ENCODE assay signal across 8 cellular contexts in the genomic region with DNA sequence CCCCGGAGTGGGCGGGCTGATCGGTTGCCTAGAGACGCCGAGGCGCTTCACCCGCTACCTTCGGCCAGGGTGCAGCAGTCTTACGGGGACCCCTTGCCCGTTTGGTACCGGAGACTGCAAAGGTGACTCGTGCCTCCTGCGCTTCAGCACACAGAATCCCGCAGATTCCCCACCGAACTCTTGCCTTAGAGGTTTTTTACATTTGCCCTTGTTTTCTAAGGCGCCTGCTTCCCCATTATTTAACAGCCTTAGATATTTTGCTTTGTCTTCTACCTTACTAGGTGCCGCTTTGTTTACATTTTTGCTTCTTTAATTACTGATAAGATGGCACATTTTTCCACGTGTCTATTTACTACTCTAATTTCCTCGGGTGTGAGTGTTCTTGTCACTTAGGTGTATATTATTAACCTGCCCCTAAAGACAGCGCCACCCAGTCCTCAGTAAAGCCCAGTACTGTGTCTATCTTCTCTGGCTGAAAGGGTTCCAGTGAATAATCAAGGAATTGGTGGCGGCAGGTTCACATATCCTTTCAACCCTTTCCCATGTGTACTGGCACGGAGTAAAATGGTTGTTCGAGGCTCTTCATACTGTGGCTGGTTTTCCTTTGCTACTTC. TPM values are rescaled to one million over a fixed set of nuclear protein-coding genes. Genes with fewer than 3 reads are reported as not detected.
DNase-seq lines count a peak whose midpoint lies in the region; ATAC-seq, FAIRE-seq and TF ChIP-seq lines count a peak whose summit lies in the region.

No MANE protein-coding gene starts in this region.

- POLR2A ChIA-PET in HCT116 (lab: Charles Lee), result interaction anchor here (0.9 to 1.0 kb wide), 3 partner anchors 10 to 453 kb away, joined by 3 to 4 read pairs (median 3); a partner anchor contains a TSS

- H3K4me2 ChIP-seq in HCT116 (ENCODE audit: low read length) (peak overlapping the region; percentile 87), keratinocyte (ENCODE audit: control insufficient read depth, extremely low read depth, insufficient read depth, low read depth, low read length) (peak overlapping the region; percentile 94)

- CTCF ChIA-PET in HCT116 (lab: Charles Lee), result interaction anchor here (0.8 to 2.8 kb wide), 6 partner anchors 10 to 1240 kb away, joined by 3 to 24 read pairs (median 4); no protein-coding TSS in a partner anchor

- H3K79me2 ChIP-seq in ACC112 (ENCODE audit: control insufficient read depth, insufficient read depth, low read length, unreplicated experiment) (peaks cover 27% of the 10 kb centered on the region), HCT116 (ENCODE audit: insufficient read depth, low read length) (peaks cover 40% of the 10 kb centered on the region), keratinocyte (ENCODE audit: control insufficient read depth, insufficient read depth, low read length) (peaks cover 11% of the 10 kb centered on the region)

- H4K20me1 ChIP-seq in HCT116 (ENCODE audit: insufficient read depth) (no peaks in the 10 kb centered on the region), keratinocyte (ENCODE audit: control insufficient read depth, extremely low read depth, insufficient read depth, low read length) (no peaks in the 10 kb centered on the region)

- H3K27me3 Mint-ChIP-seq in activated T-helper 17 cell treated with anti-CD3 and anti-CD28 coated beads, Interleukin-2, amount 50 U/mL, for 72 hours, result peaks cover 8% of the 10 kb centered on the region

- TF ChIP-seq EP300 in stomach (IDR thresholded peaks at IDR 0.05), result no peak

- H3K4me1 ChIP-seq in ACC112 (ENCODE audit: control insufficient read depth, insufficient read depth, low read length, unreplicated experiment), result peaks cover 17% of the 10 kb centered on the region
- H3K4me1 ChIP-seq in HCT116 (ENCODE audit: control insufficient read depth in 1 of 2, insufficient read depth in 2 of 2, low read length in 2 of 2), result peaks cover 0 to 14% of the 10 kb centered on the region in 2 experiments; a peak in 2 of 4 replicates
- H3K4me1 ChIP-seq in keratinocyte (ENCODE audit: control insufficient read depth, extremely low read depth, insufficient read depth, low read length), result peaks cover 7% of the 10 kb centered on the region
- peaks cover 0 to 21% (median 18%) of the 10 kb centered on the region in 4 donors for H3K4me1 ChIP-seq in stomach

- intact Hi-C loops in HCT116 (cut with micrococcal nuclease), result no loop called here
- intact Hi-C loops in stomach (cut with DNase I; ENCODE audit: low total_unique reads), result no loop called here

- TF ChIP-seq RAD21 in HCT116 (IDR thresholded peaks at IDR 0.05; ENCODE audit: low read depth), result no peak

- DNase-seq in HCT116 (ENCODE audit: low read depth, low spot score) (no peak), keratinocyte (ENCODE audit: low read depth, low spot score) (no peak), stomach (no peak), substantia nigra (lab: John Stamatoyannopoulos, UW) (no peak), DMS153 treated with DMSO at 0.1 percent for 48 hours (lab: John Stamatoyannopoulos, UW; ENCODE audit: unreplicated experiment) (no peak)
- no peak for DNase-seq in activated CD8-positive, alpha-beta memory T cell treated with anti-CD3 and anti-CD28 coated beads, Interleukin-2, amount 50 U/mL, for 48 hours

- no peaks in the 10 kb centered on the region for H3K36me3 ChIP-seq in ACC112 (ENCODE audit: insufficient read depth, low read length)
- H3K36me3 ChIP-seq in HCT116 (ENCODE audit: control insufficient read depth in 1 of 2, insufficient read depth in 2 of 2, low read length in 2 of 2), result no peaks in the 10 kb centered on the region
- H3K36me3 ChIP-seq in keratinocyte (ENCODE audit: control insufficient read depth in 2 of 2, extremely low read depth in 1 of 2, insufficient read depth in 2 of 2, low read length in 2 of 2), result no peaks in the 10 kb centered on the region
- H3K36me3 ChIP-seq in stomach, result no peaks in the 10 kb centered on the region

- H3K9me3 ChIP-seq in HCT116 (ENCODE audit: control insufficient read depth in 1 of 2, insufficient read depth in 1 of 2, low read depth in 1 of 2, low read length in 2 of 2) (no peaks in the 10 kb centered on the region), keratinocyte (ENCODE audit: control insufficient read depth, low read depth, low read length) (no peaks in the 10 kb centered on the region), stomach (no peaks in the 10 kb centered on the region)

- H3K27ac Mint-ChIP-seq in activated T-helper 17 cell treated with anti-CD3 and anti-CD28 coated beads, Interleukin-2, amount 50 U/mL, for 72 hours, result peak overlapping the region; percentile 96

- H2AFZ ChIP-seq in ACC112 (ENCODE audit: low read length, unreplicated experiment), result peak overlapping the region; percentile 84
- peak overlapping the region; percentile 91 for H2AFZ ChIP-seq in HCT116 (ENCODE audit: low read depth, low read length, poor library complexity, severe bottlenecking)
- peak overlapping the region; percentile 96 for H2AFZ ChIP-seq in keratinocyte (ENCODE audit: control insufficient read depth, low read length)

- H3K27ac ChIP-seq in ACC112 (ENCODE audit: low read depth, low read length) (no peak overlapping the region), HCT116 (ENCODE audit: low read depth, low read length) (no peak overlapping the region), keratinocyte (ENCODE audit: control insufficient read depth, insufficient read depth, low read length) (no peak overlapping the region), stomach (peak overlapping the region in 1 of 5 donors; percentile 74), substantia nigra (ENCODE audit: low read depth, low read length, poor library complexity, severe bottlenecking) (no peak overlapping the region)

- TF ChIP-seq POLR2A in HCT116 (IDR thresholded peaks at IDR 0.05; ENCODE audit: borderline replicate concordance, extremely low read depth, insufficient read depth, insufficient read length), result no peak
- no peak for TF ChIP-seq POLR2A in stomach (IDR thresholded peaks at IDR 0.05)

- no peak for FAIRE-seq in keratinocyte (lab: Jason Lieb, UNC)

- dilution Hi-C loops in keratinocyte (cut with MboI; ENCODE audit: extremely low pct_ligation_motif_present, low sequenced_read_pairs), result no loop called here

- H3K9me2 ChIP-seq in HCT116 (ENCODE audit: insufficient read depth), result no peaks in the 10 kb centered on the region

- no peaks in the 10 kb centered on the region for H3K9me1 ChIP-seq in keratinocyte (ENCODE audit: control insufficient read depth, extremely low read depth, insufficient read depth, low read length)

- H3K27me3 ChIP-seq in ACC112 (ENCODE audit: insufficient read depth, low read length), result no peaks in the 10 kb centered on the region
- no peaks in the 10 kb centered on the region for H3K27me3 ChIP-seq in HCT116 (ENCODE audit: insufficient read depth, low read length)
- no peaks in the 10 kb centered on the region for H3K27me3 ChIP-seq in keratinocyte (ENCODE audit: control insufficient read depth, extremely low read depth, insufficient read depth, low read length)
- no peaks in the 10 kb centered on the region for H3K27me3 ChIP-seq in stomach

- H3K4me1 Mint-ChIP-seq in activated T-helper 17 cell treated with anti-CD3 and anti-CD28 coated beads, Interleukin-2, amount 50 U/mL, for 72 hours, result peaks cover 24% of the 10 kb centered on the region

- 2 to 5% (median 3%) methylated on average over 17 to 23 of the region's 23 CpGs for WGBS in stomach, 5 donors

- H3K9me3 Mint-ChIP-seq in activated T-helper 17 cell treated with anti-CD3 and anti-CD28 coated beads, Interleukin-2, amount 50 U/mL, for 72 hours, result no peaks in the 10 kb centered on the region

- peak in 2 of 3 experiments; percentile 15 to 46; a peak in 3 of 6 replicates for TF ChIP-seq CTCF in HCT116 (IDR thresholded peaks at IDR 0.05 in 2 of 3, conservative IDR thresholded peaks at IDR 0.05 in 1 of 3; ENCODE audit: borderline replicate concordance in 1 of 3, insufficient read depth in 1 of 3, low read depth in 2 of 3, low read length in 2 of 3)
- TF ChIP-seq CTCF in keratinocyte (optimal IDR thresholded peaks at IDR 0.05 in 1 of 3, IDR thresholded peaks at IDR 0.05 in 1 of 3, conservative IDR thresholded peaks at IDR 0.05 in 1 of 3; ENCODE audit: extremely low read depth in 1 of 3, insufficient read depth in 2 of 3, low read length in 3 of 3), result peak in 1 of 3 experiments; percentile 32
- no peak for TF ChIP-seq CTCF in stomach (IDR thresholded peaks at IDR 0.05)

- H3K9ac ChIP-seq in HCT116 (ENCODE audit: low read length) (peak overlapping the region; percentile 53), keratinocyte (ENCODE audit: control insufficient read depth, extremely low read depth, insufficient read depth, low read length) (peak overlapping the region; percentile 94)

- ATAC-seq in HCT116, result peak; percentile 37
- no peak for ATAC-seq in activated T-helper 17 cell treated with anti-CD3 and anti-CD28 coated beads, Interleukin-2, amount 50 U/mL, for 72 hours (replicated peaks)

- RAD21 ChIA-PET in HCT116 (lab: Charles Lee; ENCODE audit: low non-redundant PET in 1 of 2, low total read pairs in 2 of 2, uncharacterized antibody in 2 of 2, unreplicated experiment in 2 of 2), result interaction anchor here in 1 of 2 experiments (0.5 kb wide), 1 partner anchor 105 kb away, joined by 3 read pairs; no protein-coding TSS in a partner anchor

- no TSS peak for BruUV-seq in HCT116 (replicated peaks; lab: Mats Ljungman, UMichigan)

- H3K4me3 Mint-ChIP-seq in activated T-helper 17 cell treated with anti-CD3 and anti-CD28 coated beads, Interleukin-2, amount 50 U/mL, for 72 hours, result peak overlapping the region; percentile 99

- H3K4me3 ChIP-seq in ACC112 (ENCODE audit: low read depth, low read length), result peak overlapping the region; percentile 89
- peak overlapping the region; percentile 73 to 97 for H3K4me3 ChIP-seq in HCT116 (replicated peaks in 1 of 2; ENCODE audit: low read depth in 1 of 2, low read length in 2 of 2)
- H3K4me3 ChIP-seq in keratinocyte (ENCODE audit: control insufficient read depth in 2 of 3, extremely low read depth in 1 of 3, insufficient read depth in 2 of 3, low read depth in 1 of 3, low read length in 3 of 3), result peak overlapping the region; percentile 48 to 99 (median 97)
- peak overlapping the region; percentile 68 to 97 (median 78) for H3K4me3 ChIP-seq in stomach

- H3K36me3 Mint-ChIP-seq in activated T-helper 17 cell treated with anti-CD3 and anti-CD28 coated beads, Interleukin-2, amount 50 U/mL, for 72 hours (ENCODE audit: low read depth), result peaks cover 6% of the 10 kb centered on the region

RNA-seq across cellular contexts. Expression of a gene that starts 0.6 kb away (rescaled TPM):
- total RNA-seq in HCT116 (2021; ENCODE audit: unreplicated experiment) (19.7 TPM), stomach (10 to 100 TPM in 4 of 5 donors, 1 to 10 TPM in 1; 9.8 to 36.2 (median 10.6) TPM)
- polyA plus RNA-seq in HCT116 (2012), result 7.2 TPM in 2 replicates
- 10 to 100 TPM; 26.7 to 34.0 TPM for total RNA-seq in activated T-helper 17 cell treated with anti-CD3 and anti-CD28 coated beads, Interleukin-2, amount 50 U/mL, for 72 hours
- polyA plus RNA-seq in keratinocyte (0.92 to 4.0 TPM (median 1.5 TPM) in 3 replicates), stomach (1 to 10 TPM in 1 of 3 donors, under 1 TPM in 2; 0.61 to 1.8 (median 0.62) TPM)
- 6.5 TPM for polyA plus RNA-seq in keratinocyte (2011; ENCODE audit: low read depth)
- 0.30 and 0.74 TPM in 2 replicates for polyA plus RNA-seq in keratinocyte (2011; cell fraction: cytosol; rRNA removed)
- polyA plus RNA-seq in keratinocyte (2011; cell fraction: nucleus; rRNA removed), result 3.5 and 7.6 TPM in 2 replicates
- 1.4 and 2.2 TPM in 2 replicates for polyA plus RNA-seq in keratinocyte (2012; ENCODE audit: low replicate concordance)
- 0.13 to 3.9 TPM (median 2.8 TPM) in 3 replicates for polyA minus RNA-seq in keratinocyte
- polyA minus RNA-seq in keratinocyte (2011; cell fraction: cytosol; rRNA and poly(A)+ RNA removed), result 5.4 TPM
- 1.7 and 9.0 TPM in 2 replicates for polyA minus RNA-seq in keratinocyte (2011; cell fraction: nucleus; rRNA and poly(A)+ RNA removed)

Comparison
In these comparisons a context has a peak if more than half of its experiments do, and no peak if none do; other contexts are left out.
1. CTCF ChIP-seq: peak in HCT116 (2 of 3); none in stomach (0 of 7).
2. Peak in every context shown above with its lines, with median percentiles within 50 percentile points of each other: H2AFZ ChIP-seq and H3K4me3 ChIP-seq.